In genomic region chr7:33128990-33129805, GRCh38 we compare ENCODE assay signal across 8 cellular contexts. TPM values are rescaled to one million over a fixed set of nuclear protein-coding genes. Genes with fewer than 3 reads are reported as not detected.
DNase-seq lines count a peak whose midpoint lies in the region; ATAC-seq, FAIRE-seq and TF ChIP-seq lines count a peak whose summit lies in the region.

Gene BBS9 (plus strand): TSS chr7:33129564. CDS start chr7:33146253, 16,689 bp downstream.

- H3K4me1 Mint-ChIP-seq in chondrocyte (ENCODE audit: low read depth), result peaks cover 23% of the 10 kb centered on the region

- H3K27ac Mint-ChIP-seq in chondrocyte (ENCODE audit: unreplicated experiment), result peak within 1 kb of the TSS; percentile 82

- H3K9me3 ChIP-seq in BE2C, result no peaks in the 10 kb centered on the region; the same call in 1 of the 2 replicates
- H3K9me3 ChIP-seq in kidney (ENCODE audit: control insufficient read depth in 1 of 2, low read length in 2 of 2), result no peaks in the 10 kb centered on the region

- peak within 1 kb of the TSS; percentile 86 for H3K4me3 ChIP-seq in BE2C (ENCODE audit: low read depth, low read length)
- peak within 1 kb of the TSS; percentile 89 to 98 for H3K4me3 ChIP-seq in kidney (ENCODE audit: low read length in 2 of 2)

- H3K4me1 ChIP-seq in BE2C (no peaks in the 10 kb centered on the region), kidney (ENCODE audit: control insufficient read depth in 1 of 2, insufficient read depth in 1 of 2, low read depth in 1 of 2, low read length in 2 of 2) (peaks cover 8 to 11% of the 10 kb centered on the region in 2 donors)

- H3K36me3 ChIP-seq in BE2C (no peaks in the 10 kb centered on the region), kidney (ENCODE audit: control insufficient read depth in 1 of 2, insufficient read depth in 2 of 2, low read length in 2 of 2) (no peaks in the 10 kb centered on the region)

- no peaks in the 10 kb centered on the region for H3K36me3 Mint-ChIP-seq in chondrocyte (ENCODE audit: low read depth)

- H3K9ac ChIP-seq in kidney (ENCODE audit: low read length in 2 of 2), result peak within 1 kb of the TSS; percentile 37 to 79

- DNase-seq in BE2C (peak; percentile 97), NCI-H460 (ENCODE audit: extremely low read depth, low read depth) (peak; percentile 89), chondrocyte (ENCODE audit: low spot score) (peak; percentile 96), kidney (peak; percentile 97)
- DNase-seq in activated CD4-positive, alpha-beta T cell treated with anti-CD3 and anti-CD28 coated beads for 1 hour, result peak; percentile 81
- peak; percentile 75 to 80 for DNase-seq in stimulated activated CD4-positive, alpha-beta T cell treated with anti-CD3 and anti-CD28 coated beads, Interleukin-15, amount 100 ng/mL, for 1 hour (ENCODE audit: low read depth in 1 of 2, low spot score in 1 of 2)

- peak; percentile 100 for ATAC-seq in HG03432 (IDR thresholded peaks at IDR 0.05; ENCODE audit: unreplicated experiment)

- 0 out of 2 replicates have a peak, but pooled peaks cover 2% of the 10 kb centered on the region for H3K27me3 ChIP-seq in BE2C

- H3K27me3 Mint-ChIP-seq in chondrocyte (ENCODE audit: low read depth), result no peaks in the 10 kb centered on the region

- H3K27ac ChIP-seq in kidney (ENCODE audit: low read depth in 2 of 2, low read length in 2 of 2), result peak within 1 kb of the TSS; percentile 88 to 91

- no peaks in the 10 kb centered on the region for H3K9me3 Mint-ChIP-seq in chondrocyte (ENCODE audit: low read depth)

- peak; percentile 56 for TF ChIP-seq POLR2A in GM19193 (IDR thresholded peaks at IDR 0.05; ENCODE audit: extremely low read depth, insufficient read depth, insufficient read length)

- FAIRE-seq in kidney (lab: Jason Lieb, UNC), result no peak

- TF ChIP-seq CTCF in BE2C (IDR thresholded peaks at IDR 0.05; ENCODE audit: low read depth, low read length), result no peak
- peak; percentile 44 for TF ChIP-seq CTCF in chondrocyte (IDR thresholded peaks at IDR 0.05)
- TF ChIP-seq CTCF in kidney (IDR thresholded peaks at IDR 0.05; ENCODE audit: borderline replicate concordance, extremely low read depth, insufficient read depth), result no peak

- H3K4me3 Mint-ChIP-seq in chondrocyte (ENCODE audit: unreplicated experiment), result peak within 1 kb of the TSS; percentile 98

- intact Hi-C loops in kidney (cut with DNase I), result no loop called here

RNA-seq across cellular contexts. Expression of gene BBS9, which starts in this region (rescaled TPM):
- 3.4 TPM for polyA plus RNA-seq in BE2C (2012; ENCODE audit: insufficient read depth, insufficient read length, low read depth)
- 6.8 and 9.0 TPM in 2 replicates for total RNA-seq in NCI-H460 (2014; rRNA removed; shearing (Covaris generic))
- polyA plus RNA-seq in NCI-H460 (2014; cell fraction: nucleus; rRNA removed), result 5.9 and 8.5 TPM in 2 replicates
- 16.5 to 29.7 TPM (median 18.0 TPM) in 3 replicates for total RNA-seq in chondrocyte
- 23.4 TPM for total RNA-seq in kidney
- polyA plus RNA-seq in kidney (ENCODE audit: insufficient read depth, low read depth, low replicate concordance), result 9.0 TPM

Comparison
In these comparisons a context has a peak if more than half of its experiments do, and no peak if none do; other contexts are left out.
1. Peak in every context shown above with its lines: DNase-seq, ATAC-seq, H3K4me3 ChIP-seq and H3K27ac ChIP-seq.